31 cellular contexts compared by ENCODE assay signal in genomic region chr9:132514011-132514744, GRCh38.
"Had no signal": no experiment of that assay in that cellular context is flagged by ENCODE, and none has a peak within 500 bp of the region (broad histone marks: within the 10 kb centered on the region; RNA-seq: fewer than 3 reads in every experiment).

No MANE protein-coding gene starts in this region.

- H3K36me3 Mint-ChIP-seq: activated naive CD8-positive, alpha-beta T cell had no signal

- H3K27ac ChIP-seq: brain microvascular endothelial cell, epithelial cell of prostate, esophagus squamous epithelium, gastroesophageal sphincter, WERI-Rb-1 had no signal

- ATAC-seq: activated CD4-positive, CD25-positive, alpha-beta regulatory T cell treated with anti-CD3 and anti-CD28 coated beads, Interleukin-2, amount 50 U/mL, for 24 hours; activated CD8-positive, alpha-beta T cell treated with anti-CD3 and anti-CD28 coated beads for 36 hours; activated T-cell treated with anti-CD3 and anti-CD28 coated beads, Interleukin-2, amount 50 U/mL, for 4 hours; activated T-helper 17 cell treated with anti-CD3 and anti-CD28 coated beads, Interleukin-2, amount 50 U/mL, for 72 hours; effector memory CD8-positive, alpha-beta T cell; gastroesophageal sphincter; T-helper 17 cell had no signal

- H3K27me3 ChIP-seq: brain microvascular endothelial cell had no signal

- H3K9me3 Mint-ChIP-seq: activated B cell treated with CpG ODN at 0.5 μM for 24 hours; activated CD8-positive, alpha-beta T cell treated with anti-CD3 and anti-CD28 coated beads for 36 hours; activated T-cell treated with anti-CD3 and anti-CD28 coated beads, Interleukin-2, amount 50 U/mL, for 4 hours; activated T-helper 17 cell treated with anti-CD3 and anti-CD28 coated beads, Interleukin-2, amount 50 U/mL, for 72 hours; central memory CD8-positive, alpha-beta T cell; effector memory CD8-positive, alpha-beta T cell; T-helper 2 cell treated with Interferon-gamma antibody and Interleukin-4, amounts not matched to agents 5 μg/mL and 100 μg/mL, for 36 hours had no signal

- DNase-seq: activated B cell treated with CpG ODN at 0.5 μM for 24 hours; activated CD4-positive, alpha-beta T cell treated with anti-CD3 and anti-CD28 coated beads for 48 hours; activated CD4-positive, alpha-beta T cell treated with anti-CD3 and anti-CD28 coated beads, Interleukin-2, amount 50 U/mL, for 1 hour; activated CD4-positive, alpha-beta T cell treated with anti-CD3 and anti-CD28 coated beads, Interleukin-2, amount 50 U/mL, for 48 hours; activated CD8-positive, alpha-beta memory T cell treated with anti-CD3 and anti-CD28 coated beads for 24 hours; activated CD8-positive, alpha-beta T cell treated with anti-CD3 and anti-CD28 coated beads for 36 hours; activated effector memory CD4-positive, alpha-beta T cell treated with Interleukin-2 at 50 U/mL for 16 hours; activated gamma-delta T cell treated with Interleukin-2 at 50 U/mL for 16 hours; activated naive CD4-positive, alpha-beta T cell treated with anti-CD3 and anti-CD28 coated beads, Interleukin-2, amount 50 U/mL, for 16 hours; activated naive CD4-positive, alpha-beta T cell treated with Interleukin-2 at 50 U/mL for 16 hours; activated T-cell treated with anti-CD3 and anti-CD28 coated beads, Interleukin-2, amount 50 U/mL, for 4 hours; amniotic stem cell; anterior cingulate cortex; brain microvascular endothelial cell; cortex of kidney; dermis blood vessel endothelial cell; effector CD4-positive, alpha-beta T cell; effector memory CD8-positive, alpha-beta T cell; esophagus squamous epithelium; foreskin melanocyte; T-helper 1 cell; T-helper 17 cell; T1000; WERI-Rb-1 had no signal

- H3K4me1 Mint-ChIP-seq: activated B cell treated with CpG ODN at 0.5 μM for 24 hours; activated T-helper 17 cell treated with anti-CD3 and anti-CD28 coated beads, Interleukin-2, amount 50 U/mL, for 72 hours; central memory CD8-positive, alpha-beta T cell had no signal

- H3K4me3 ChIP-seq: esophagus squamous epithelium, gastroesophageal sphincter had no signal

- H3K9me3 ChIP-seq: esophagus squamous epithelium, gastroesophageal sphincter had no signal

- H3K4me1 ChIP-seq: esophagus squamous epithelium, gastroesophageal sphincter had no signal

- H3K27ac Mint-ChIP-seq: activated B cell treated with CpG ODN at 0.5 μM for 24 hours; activated CD8-positive, alpha-beta T cell treated with anti-CD3 and anti-CD28 coated beads for 36 hours; activated naive CD8-positive, alpha-beta T cell; activated T-helper 17 cell treated with anti-CD3 and anti-CD28 coated beads, Interleukin-2, amount 50 U/mL, for 72 hours; effector memory CD8-positive, alpha-beta T cell; T-helper 17 cell; T-helper 2 cell treated with Interferon-gamma antibody and Interleukin-4, amounts not matched to agents 5 μg/mL and 100 μg/mL, for 36 hours had no signal

- H3K36me3 ChIP-seq: brain microvascular endothelial cell, esophagus squamous epithelium, gastroesophageal sphincter, WERI-Rb-1 had no signal

- H3K4me3 Mint-ChIP-seq: activated B cell treated with CpG ODN at 0.5 μM for 24 hours; activated CD8-positive, alpha-beta T cell treated with anti-CD3 and anti-CD28 coated beads for 36 hours; activated naive CD8-positive, alpha-beta T cell; activated T-cell treated with anti-CD3 and anti-CD28 coated beads, Interleukin-2, amount 50 U/mL, for 4 hours; activated T-helper 17 cell treated with anti-CD3 and anti-CD28 coated beads, Interleukin-2, amount 50 U/mL, for 72 hours; central memory CD8-positive, alpha-beta T cell; effector memory CD8-positive, alpha-beta T cell; T-helper 17 cell; T-helper 2 cell treated with Interferon-gamma antibody and Interleukin-4, amounts not matched to agents 5 μg/mL and 100 μg/mL, for 36 hours had no signal
